In genomic region chr22:38503021-38503420, GRCh38 we compare ENCODE assay signal across 10 cellular contexts. TPM values are rescaled to one million over a fixed set of nuclear protein-coding genes. Genes with fewer than 3 reads are reported as not detected.
DNase-seq lines count a peak whose midpoint lies in the region; ATAC-seq and TF ChIP-seq lines count a peak whose summit lies in the region.
"Had no signal": no experiment of that assay in that cellular context is flagged by ENCODE, and none has a peak within 500 bp of the region (broad histone marks: within the 10 kb centered on the region; RNA-seq: fewer than 3 reads in every experiment).

No MANE protein-coding gene starts in this region.

- CTCF ChIA-PET in AG04449 (lab: Yijun Ruan, JAX) = interaction anchor here (1.0 to 2.1 kb wide), 2 partner anchors 8 to 90 kb away, joined by 3 to 8 read pairs; no protein-coding TSS in a partner anchor

- no peak for DNase-seq in AG04449 (ENCODE audit: low read depth, low spot score)
- no peak for DNase-seq in cardiac fibroblast (ENCODE audit: low read depth in 2 of 2)
- DNase-seq in naive thymus-derived CD8-positive, alpha-beta T cell = no peak
- no peak for DNase-seq in HT-29 (ENCODE audit: low spot score)
- DNase-seq in stimulated activated CD4-positive, alpha-beta T cell treated with anti-CD3 and anti-CD28 coated beads, Interleukin-4, amount 100 ng/mL, for 1 hour = no peak
- DNase-seq: activated CD4-positive, CD25-positive, alpha-beta regulatory T cell treated with anti-CD3 and anti-CD28 coated beads, Interleukin-2, amount 50 U/mL, for 72 hours; NCI-H2107 had no signal

- H3K9ac ChIP-seq in HUES6 (ENCODE audit: low read length) = no peak overlapping the region

- TF ChIP-seq CTCF in AG04449 (IDR thresholded peaks at IDR 0.05; ENCODE audit: insufficient read depth, low read length, missing control alignments) (no peak), cardiac fibroblast (IDR thresholded peaks at IDR 0.05; ENCODE audit: low read depth, low read length) (no peak)

- peaks cover 43 to 78% (median 73%) of the 10 kb centered on the region in 4 donors for H3K4me1 Mint-ChIP-seq in naive thymus-derived CD8-positive, alpha-beta T cell

- peak overlapping the region; percentile 87 to 100 (median 94) for H3K4me3 Mint-ChIP-seq in naive thymus-derived CD8-positive, alpha-beta T cell

- H3K9me3 Mint-ChIP-seq in naive thymus-derived CD8-positive, alpha-beta T cell = peaks cover 0 to 4% (median 0%) of the 10 kb centered on the region in 9 donors

- H3K4me1 ChIP-seq in HUES6 (ENCODE audit: control insufficient read depth, insufficient read depth, low read length) = peaks cover 24% of the 10 kb centered on the region

- no peaks in the 10 kb centered on the region for H3K27me3 Mint-ChIP-seq in naive thymus-derived CD8-positive, alpha-beta T cell

- peaks cover 73% of the 10 kb centered on the region for H3K36me3 ChIP-seq in HUES6 (ENCODE audit: control insufficient read depth, insufficient read depth, low read length)

- H3K27ac Mint-ChIP-seq in naive thymus-derived CD8-positive, alpha-beta T cell = peak overlapping the region; percentile 53 to 100 (median 92)

- H3K36me3 Mint-ChIP-seq in naive thymus-derived CD8-positive, alpha-beta T cell = peaks cover 20 to 75% (median 31%) of the 10 kb centered on the region in 3 donors

- POLR2A ChIA-PET in AG04449 (lab: Yijun Ruan, JAX) = no interaction called here
- POLR2A ChIA-PET in naive thymus-derived CD8-positive, alpha-beta T cell (lab: Charles Lee) = interaction anchor here (0.7 to 3.8 kb wide), 4 partner anchors 8 to 451 kb away, joined by 3 to 35 read pairs (median 4); no protein-coding TSS in a partner anchor

- H3K27ac ChIP-seq in HUES6 (ENCODE audit: low read depth, low read length) = 0 out of 2 replicates have a peak overlapping the region, but pooled peaks have one; percentile 38

- no peaks in the 10 kb centered on the region for H3K9me3 ChIP-seq in HUES6 (ENCODE audit: control insufficient read depth, insufficient read depth, low read depth, low read length)

- no peak for ATAC-seq in naive thymus-derived CD8-positive, alpha-beta T cell
- ATAC-seq in HG02610 (IDR thresholded peaks at IDR 0.05; ENCODE audit: unreplicated experiment) (no peak), GM18870 (IDR thresholded peaks at IDR 0.05; ENCODE audit: unreplicated experiment) (no peak)

- H3K27me3 ChIP-seq in HUES6 (ENCODE audit: control insufficient read depth, insufficient read depth, low read length) = no peaks in the 10 kb centered on the region

- peak overlapping the region; percentile 91 for H3K4me3 ChIP-seq in AG04449 (ENCODE audit: low read depth, low read length)
- H3K4me3 ChIP-seq in HUES6 (ENCODE audit: low read depth, low read length) = peak overlapping the region; percentile 94
- H3K4me3 ChIP-seq in cardiac fibroblast (replicated peaks in 1 of 2; ENCODE audit: low read depth in 2 of 2, low read length in 2 of 2) = peak overlapping the region; percentile 67 to 90

RNA-seq across cellular contexts. Expression of gene DDX17, which starts 3.1 kb away (rescaled TPM):
- total RNA-seq in naive thymus-derived CD8-positive, alpha-beta T cell = 1,000 to 10,000 TPM; 1,031 to 1,044 TPM
- polyA plus RNA-seq in naive thymus-derived CD8-positive, alpha-beta T cell = 10 to 100 TPM; 27.3 to 38.7 (median 28.2) TPM
- 630 and 723 TPM in 2 replicates for total RNA-seq in HT-29 (2014; rRNA removed; shearing (Covaris generic))

RNA-seq across cellular contexts. Expression of gene KDELR3, which starts 35.1 kb away (rescaled TPM):
- total RNA-seq in naive thymus-derived CD8-positive, alpha-beta T cell = not detected
- under 1 TPM in 2 of 3 donors, not detected in 1; 0.11 to 0.28 TPM for polyA plus RNA-seq in naive thymus-derived CD8-positive, alpha-beta T cell
- total RNA-seq in HT-29 (2014; rRNA removed; shearing (Covaris generic)) = 20.0 and 31.4 TPM in 2 replicates

RNA-seq across cellular contexts. Expression of gene KCNJ4, which starts 48.0 kb away (rescaled TPM):
- not detected for total RNA-seq in naive thymus-derived CD8-positive, alpha-beta T cell
- not detected for polyA plus RNA-seq in naive thymus-derived CD8-positive, alpha-beta T cell
- total RNA-seq in HT-29 (2014; rRNA removed; shearing (Covaris generic)) = 0.08 TPM in 1 of 2 replicates, not detected in the other

Comparison
In these comparisons a context has a peak if more than half of its experiments do, and no peak if none do; other contexts are left out.
1. RNA of gene KDELR3, which starts 35.1 kb away (total RNA-seq): 20.0 to 31.4 TPM in HT-29; not detected in naive thymus-derived CD8-positive, alpha-beta T cell; every median in the first group is over 10 times any median in the second.
2. Peak in every context shown above with its lines, with median percentiles within 50 percentile points of each other: H3K4me3 ChIP-seq.